19 cellular contexts compared by ENCODE assay signal in the genomic region with DNA sequence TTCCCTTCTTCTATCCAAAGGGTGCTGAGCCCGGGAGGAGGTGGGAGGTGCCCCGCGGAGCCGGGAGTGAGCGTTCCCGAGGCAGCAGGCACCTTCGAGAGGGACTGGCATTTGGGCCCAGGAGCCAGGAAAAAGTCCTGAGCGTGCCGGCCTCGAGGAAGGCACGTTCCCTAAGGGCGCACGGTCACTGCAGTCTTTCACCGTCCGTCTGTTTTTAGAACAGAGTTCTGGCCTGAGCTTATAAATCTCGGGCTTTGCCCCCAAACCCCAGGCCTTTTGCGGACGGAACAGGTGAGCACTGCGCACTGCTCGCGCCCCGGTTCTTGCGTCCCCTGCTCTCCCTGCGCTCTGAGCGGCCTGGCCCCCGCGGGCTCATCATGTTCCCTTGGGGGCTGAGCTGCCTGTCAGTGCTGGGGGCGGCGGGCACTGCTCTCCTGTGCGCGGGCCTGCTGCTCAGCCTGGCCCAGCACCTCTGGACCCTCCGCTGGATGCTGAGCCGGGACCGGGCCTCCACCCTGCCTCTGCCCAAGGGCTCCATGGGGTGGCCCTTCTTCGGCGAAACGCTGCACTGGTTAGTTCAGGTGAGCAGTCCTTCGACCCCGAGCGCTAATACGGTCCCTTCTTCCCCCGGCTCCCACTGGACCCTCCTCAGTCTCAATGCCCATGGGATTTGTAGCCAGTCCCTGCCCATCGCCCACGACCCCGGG. TPM values are rescaled to one million over a fixed set of nuclear protein-coding genes. Genes with fewer than 3 reads are reported as not detected.
DNase-seq lines count a peak whose midpoint lies in the region; ATAC-seq, FAIRE-seq and TF ChIP-seq lines count a peak whose summit lies in the region.
"Had no signal": no experiment of that assay in that cellular context is flagged by ENCODE, and none has a peak within 500 bp of the region (broad histone marks: within the 10 kb centered on the region; RNA-seq: fewer than 3 reads in every experiment).

No MANE protein-coding gene starts in this region.

- POLR2A ChIA-PET in activated B cell treated with CpG ODN at 0.5 μM for 24 hours (lab: Charles Lee) = no interaction called here

- H3K4me1 ChIP-seq in iPS-15b (ENCODE audit: control insufficient read depth, insufficient read depth, low read length) (peaks cover 8% of the 10 kb centered on the region), right atrium auricular region (peaks cover 0 to 39% of the 10 kb centered on the region in 2 donors), small intestine (ENCODE audit: control insufficient read depth in 2 of 2, insufficient read depth in 1 of 2, low read depth in 1 of 2, low read length in 1 of 2) (peaks cover 0 to 6% of the 10 kb centered on the region in 2 donors)

- no peak for FAIRE-seq in small intestine (lab: Jason Lieb, UNC)
- FAIRE-seq: frontal cortex, islet of Langerhans had no signal

- H3K4me3 ChIP-seq in iPS-15b (ENCODE audit: low read depth, low read length) (peak overlapping the region; percentile 69), right atrium auricular region (no peak overlapping the region), small intestine (ENCODE audit: low read depth in 1 of 2, low read length in 2 of 2) (no peak overlapping the region)
- H3K4me3 ChIP-seq: HAP-1 had no signal

- H3K27me3 Mint-ChIP-seq in activated B cell treated with CpG ODN at 0.5 μM for 24 hours = peaks cover 37% of the 10 kb centered on the region

- peaks cover 38% of the 10 kb centered on the region for H3K4me1 Mint-ChIP-seq in activated B cell treated with CpG ODN at 0.5 μM for 24 hours

- H3K27ac ChIP-seq in right atrium auricular region = no peak overlapping the region
- no peak overlapping the region for H3K27ac ChIP-seq in small intestine (ENCODE audit: low read depth in 1 of 2, low read length in 1 of 2)

- intact Hi-C loops in activated B cell treated with CpG ODN at 0.5 μM for 24 hours (cut with micrococcal nuclease) = no loop called here

- no peaks in the 10 kb centered on the region for H3K9me3 Mint-ChIP-seq in activated B cell treated with CpG ODN at 0.5 μM for 24 hours

- no peaks in the 10 kb centered on the region for H3K36me3 ChIP-seq in iPS-15b (ENCODE audit: control insufficient read depth, insufficient read depth, low read length)
- H3K36me3 ChIP-seq in right atrium auricular region = no peaks in the 10 kb centered on the region
- no peaks in the 10 kb centered on the region for H3K36me3 ChIP-seq in small intestine (ENCODE audit: control insufficient read depth in 2 of 2, insufficient read depth in 2 of 2, low read length in 2 of 2)
- H3K36me3 ChIP-seq: HAP-1 had no signal

- H3K9ac ChIP-seq in iPS-15b (ENCODE audit: low read depth, low read length) = no peak overlapping the region

- CTCF ChIA-PET in activated B cell treated with CpG ODN at 0.5 μM for 24 hours (lab: Charles Lee) = no interaction called here

- peaks cover 94% of the 10 kb centered on the region for H3K27me3 ChIP-seq in iPS-15b (ENCODE audit: control insufficient read depth, insufficient read depth, low read length)
- peaks cover 9 to 21% of the 10 kb centered on the region in 2 donors for H3K27me3 ChIP-seq in right atrium auricular region
- H3K27me3 ChIP-seq in small intestine (ENCODE audit: control insufficient read depth in 2 of 2, insufficient read depth in 2 of 2, low read length in 2 of 2) = peaks cover 9 to 27% of the 10 kb centered on the region in 2 donors

- H3K9me3 ChIP-seq in iPS-15b (ENCODE audit: control insufficient read depth, insufficient read depth, low read length) (no peaks in the 10 kb centered on the region), right atrium auricular region (no peaks in the 10 kb centered on the region), small intestine (ENCODE audit: control insufficient read depth, low read depth) (no peaks in the 10 kb centered on the region)

- WGBS in small intestine, 3 donors = 24 to 38% (median 36%) methylated on average over 43 to 45 of the region's 45 CpGs

- TF ChIP-seq CTCF in GM10266 (IDR thresholded peaks at IDR 0.05; ENCODE audit: control insufficient read depth, insufficient read depth, low read depth, missing control alignments) (no peak), activated B cell treated with CpG ODN at 0.5 μM for 24 hours (IDR thresholded peaks at IDR 0.05) (no peak), right atrium auricular region (IDR thresholded peaks at IDR 0.05) (no peak)

- DNase-seq in GM10266 (ENCODE audit: extremely low spot score) (peak; percentile 34), activated B cell treated with CpG ODN at 0.5 μM for 24 hours (no peak), retina (peak; percentile 52), NCI-H1436 (lab: John Stamatoyannopoulos, UW) (no peak), right atrium auricular region (ENCODE audit: low spot score) (no peak), small intestine (no peak)
- DNase-seq: activated gamma-delta T cell treated with Interleukin-2 at 50 U/mL for 16 hours; Calu3; GF-D8; Kasumi-1; NCI-H748 treated with DMSO at 0.1 percent for 48 hours; stimulated activated CD4-positive, alpha-beta T cell treated with anti-CD3 and anti-CD28 coated beads, Interleukin-1b, Interleukin-23, amount 100 ng/mL, for 48 hours had no signal

- H3K27ac Mint-ChIP-seq in activated B cell treated with CpG ODN at 0.5 μM for 24 hours = no peak overlapping the region

- peak overlapping the region; percentile 70 for H3K4me3 Mint-ChIP-seq in activated B cell treated with CpG ODN at 0.5 μM for 24 hours

- H3K36me3 Mint-ChIP-seq in activated B cell treated with CpG ODN at 0.5 μM for 24 hours (ENCODE audit: low read depth) = peaks cover 25% of the 10 kb centered on the region

- ATAC-seq in activated B cell treated with CpG ODN at 0.5 μM for 24 hours (ENCODE audit: low read depth) = no peak
- no peak for ATAC-seq in activated CD4-positive, CD25-positive, alpha-beta regulatory T cell treated with anti-CD3 and anti-CD28 coated beads, Interleukin-2, amount 50 U/mL, for 24 hours

RNA-seq across cellular contexts. Expression of a gene that starts 0.4 kb away (rescaled TPM):
- total RNA-seq in activated B cell treated with CpG ODN at 0.5 μM for 24 hours = 0.15 and 0.24 TPM in 2 replicates
- total RNA-seq in right atrium auricular region = not detected
- polyA plus RNA-seq in small intestine = under 1 TPM in 1 of 3 donors, not detected in 2; 0.01 TPM

RNA-seq across cellular contexts. Expression of a gene that starts 12.7 kb away (rescaled TPM):
- total RNA-seq in activated B cell treated with CpG ODN at 0.5 μM for 24 hours (0.13 TPM in 1 of 2 replicates, not detected in the other), right atrium auricular region (not detected)
- under 1 TPM in 1 of 3 donors, not detected in 2; 0.03 TPM for polyA plus RNA-seq in small intestine
- total RNA-seq: activated CD4-positive, alpha-beta T cell treated with anti-CD3 and anti-CD28 coated beads for 36 hours; sciatic nerve had no signal

Comparison
In these comparisons a context has a peak if more than half of its experiments do, and no peak if none do; other contexts are left out.
1. DNase-seq: peak in GM10266 (single experiment) and retina (single experiment); none in activated B cell treated with CpG ODN at 0.5 μM for 24 hours (single experiment), NCI-H1436 (single experiment), right atrium auricular region (single experiment) and small intestine (single experiment).